Comparison of ENCODE assay signal across 8 cellular contexts in the genomic region with DNA sequence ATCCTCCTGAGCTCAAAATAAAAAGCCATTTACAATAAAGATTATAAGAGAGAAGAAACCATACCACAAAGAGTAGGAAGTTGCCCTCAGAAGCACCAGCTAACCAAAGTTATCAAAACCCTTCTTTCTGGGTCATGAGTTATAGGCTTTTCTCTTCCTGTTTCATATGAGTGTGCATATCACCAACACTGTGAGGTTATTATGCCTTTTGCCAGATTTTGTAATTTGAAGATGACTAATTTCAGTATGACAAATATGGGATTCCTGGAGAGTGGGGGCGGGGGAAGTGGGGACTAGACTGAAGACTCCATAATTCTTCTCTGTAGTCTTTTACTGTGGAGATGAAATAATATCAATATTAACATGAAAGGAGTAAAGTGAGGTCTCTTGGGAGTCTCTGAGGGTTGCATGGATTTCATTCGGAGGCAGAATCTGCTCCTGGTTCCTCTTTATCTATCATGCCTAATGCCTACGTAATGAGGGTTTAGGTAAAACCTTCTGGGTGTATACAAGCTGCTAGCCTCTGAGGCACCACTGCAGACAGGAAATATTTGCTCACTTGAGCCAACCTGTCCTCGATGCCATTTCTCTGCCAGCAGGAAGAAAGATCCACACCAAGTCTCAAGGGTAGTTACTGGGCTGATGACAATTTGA. TPM values are rescaled to one million over a fixed set of nuclear protein-coding genes. Genes with fewer than 3 reads are reported as not detected.
DNase-seq lines count a peak whose midpoint lies in the region; ATAC-seq and TF ChIP-seq lines count a peak whose summit lies in the region.

No MANE protein-coding gene starts in this region.

- H3K4me1 ChIP-seq in PC-9 (replicated peaks; ENCODE audit: insufficient read depth): peaks cover 48% of the 10 kb centered on the region

- no peaks in the 10 kb centered on the region for H4K20me1 ChIP-seq in PC-9 (ENCODE audit: insufficient read depth)

- H3K9me3 ChIP-seq in PC-9 (ENCODE audit: insufficient read depth, low read depth): 0 out of 2 replicates have a peak, but pooled peaks cover 5% of the 10 kb centered on the region

- CTCF ChIA-PET in GM10248 (lab: Yijun Ruan, JAX) (interaction anchor here (0.8 to 1.3 kb wide), 4 partner anchors 10 to 215 kb away, joined by 3 to 4 read pairs (median 4); no protein-coding TSS in a partner anchor), PC-9 (lab: Charles Lee) (interaction anchor here (0.7 to 0.9 kb wide), 3 partner anchors 82 to 534 kb away, joined by 3 read pairs; no protein-coding TSS in a partner anchor)

- peaks cover 23% of the 10 kb centered on the region for H3K79me2 ChIP-seq in PC-9 (ENCODE audit: low read depth)

- H3F3A ChIP-seq in PC-9 (ENCODE audit: insufficient read depth, low read depth): peaks cover 58% of the 10 kb centered on the region

- peak overlapping the region; percentile 92 for H3K27ac ChIP-seq in PC-9

- peak overlapping the region; percentile 35; the same call in 1 of the 2 replicates for H3K4me3 ChIP-seq in PC-9

- POLR2A ChIA-PET in GM10248 (lab: Yijun Ruan, JAX) (interaction anchor here (0.6 to 0.7 kb wide), 2 partner anchors 53 to 273 kb away, joined by 3 to 11 read pairs; no protein-coding TSS in a partner anchor), PC-9 (lab: Charles Lee; ENCODE audit: unreplicated experiment) (interaction anchor here (0.6 to 0.8 kb wide), 3 partner anchors 531 to 1098 kb away, joined by 4 to 7 read pairs (median 5); no protein-coding TSS in a partner anchor)

- H2AFZ ChIP-seq in PC-9: peak overlapping the region; percentile 65

- BruUV-seq in PC-9 (replicated peaks; lab: Mats Ljungman, UMichigan): no TSS peak

- peak overlapping the region; percentile 86 for H3K4me2 ChIP-seq in PC-9

- H3K9me2 ChIP-seq in PC-9 (ENCODE audit: insufficient read depth): no peaks in the 10 kb centered on the region

- intact Hi-C loops in PC-9 (cut with micrococcal nuclease; ENCODE audit: unreplicated experiment): no loop called here
- intact Hi-C loops in head of caudate nucleus (cut with DNase I): loop anchor here (10.0 kb wide), 1 partner anchor 51 kb away; a partner anchor contains a TSS
- intact Hi-C loops in posterior cingulate gyrus (cut with DNase I): no loop called here

- DNase-seq in GM10248 (ENCODE audit: extremely low spot score) (peak; percentile 27), PC-9 (peak; percentile 59 to 89), head of caudate nucleus (peak in 35 of 42 donors; percentile 19 to 80 (median 53)), posterior cingulate gyrus (no peak)
- peak; percentile 20 for DNase-seq in activated effector memory CD4-positive, alpha-beta T cell treated with Interleukin-2 at 50 U/mL for 16 hours
- peak; percentile 61 for DNase-seq in stimulated activated CD4-positive, alpha-beta T cell treated with anti-CD3 and anti-CD28 coated beads, Interleukin-2, amount 100 ng/mL, for 4 hours (ENCODE audit: low read depth)

- no peaks in the 10 kb centered on the region for H3K36me3 ChIP-seq in PC-9 (ENCODE audit: low read depth)

- H3K27me3 ChIP-seq in PC-9 (ENCODE audit: insufficient read depth, low read depth): no peaks in the 10 kb centered on the region

- peak; percentile 14 for ATAC-seq in HG02798 (IDR thresholded peaks at IDR 0.05; ENCODE audit: poor library complexity, unreplicated experiment)
- ATAC-seq in HG03095 (IDR thresholded peaks at IDR 0.05; ENCODE audit: unreplicated experiment): no peak

- TF ChIP-seq CTCF in GM10248 (IDR thresholded peaks at IDR 0.05; ENCODE audit: control extremely low read depth, extremely low read depth, low read depth, missing control alignments) (no peak), PC-9 (conservative IDR thresholded peaks at IDR 0.05) (no peak)

RNA-seq across cellular contexts. Expression of a gene that starts 2.1 kb away (rescaled TPM):
- 7.1 and 10.3 TPM in 2 replicates for total RNA-seq in PC-9 (2021)

RNA-seq across cellular contexts. Expression of a gene that starts 5.3 kb away (rescaled TPM):
- total RNA-seq in PC-9 (2021): 40.6 and 67.5 TPM in 2 replicates

RNA-seq across cellular contexts. Expression of a gene that starts 48.9 kb away (rescaled TPM):
- 2.1 and 3.4 TPM in 2 replicates for total RNA-seq in PC-9 (2021)

Comparison
In these comparisons a context has a peak if more than half of its experiments do, and no peak if none do; other contexts are left out.
1. DNase-seq: peak in GM10248 (single experiment), PC-9 (2 of 2), activated effector memory CD4-positive, alpha-beta T cell treated with Interleukin-2 at 50 U/mL for 16 hours (single experiment), head of caudate nucleus (35 of 42) and stimulated activated CD4-positive, alpha-beta T cell treated with anti-CD3 and anti-CD28 coated beads, Interleukin-2, amount 100 ng/mL, for 4 hours (single experiment); none in posterior cingulate gyrus (0 of 10).